ENCODE assay signal across 17 cellular contexts in genomic region chr7:96034940-96035727, GRCh38.
DNase-seq lines count a peak whose midpoint lies in the region; ATAC-seq and TF ChIP-seq lines count a peak whose summit lies in the region.
"Had no signal": no experiment of that assay in that cellular context is flagged by ENCODE, and none has a peak within 500 bp of the region (broad histone marks: within the 10 kb centered on the region; RNA-seq: fewer than 3 reads in every experiment).

No MANE protein-coding gene starts in this region.

- DNase-seq in DMS 273 (lab: John Stamatoyannopoulos, UW; ENCODE audit: unreplicated experiment) (peak; percentile 91), NCI-H146 treated with DMSO at 0.1 percent for 48 hours (lab: John Stamatoyannopoulos, UW; ENCODE audit: unreplicated experiment) (peak; percentile 96), NCI-H446 (lab: John Stamatoyannopoulos, UW) (peak; percentile 40 to 77), fibroblast of the aortic adventitia (ENCODE audit: low read depth) (peak; percentile 36), NCI-H82 (lab: John Stamatoyannopoulos, UW) (no peak), NCI-H524 treated with DMSO at 0.1 percent for 48 hours (lab: John Stamatoyannopoulos, UW) (no peak)
- DNase-seq in activated CD4-positive, alpha-beta T cell treated with anti-CD3 and anti-CD28 coated beads, Interleukin-2, amount 50 U/mL, for 4 hours, result no peak
- DNase-seq: activated B cell treated with CpG ODN at 0.5 μM for 24 hours; CD8-positive, alpha-beta T cell; lower lobe of right lung; naive thymus-derived CD4-positive, alpha-beta T cell; NCI-H2227 treated with DMSO at 0.1 percent for 48 hours; stimulated activated CD4-positive, alpha-beta T cell treated with anti-CD3 and anti-CD28 coated beads, Interleukin-4, amount 100 ng/mL, for 1 hour; tibial artery had no signal

- ATAC-seq in HG03095 (IDR thresholded peaks at IDR 0.05; ENCODE audit: unreplicated experiment), result no peak
- ATAC-seq: CD8-positive, alpha-beta T cell; lower lobe of right lung; naive thymus-derived CD4-positive, alpha-beta T cell; Panc1 had no signal

- TF ChIP-seq CTCF in fibroblast of the aortic adventitia (IDR thresholded peaks at IDR 0.05; ENCODE audit: insufficient read depth, low read length), result no peak

- no peak overlapping the region for H3K4me3 ChIP-seq in fibroblast of the aortic adventitia (ENCODE audit: low read depth, low read length)
- H3K4me3 ChIP-seq: dorsolateral prefrontal cortex, lower lobe of right lung, tibial artery had no signal

Comparison
In these comparisons a context has a peak if more than half of its experiments do, and no peak if none do; other contexts are left out.
1. DNase-seq: peak in DMS 273 (single experiment), NCI-H146 treated with DMSO at 0.1 percent for 48 hours (single experiment), NCI-H446 (2 of 2) and fibroblast of the aortic adventitia (single experiment); none in NCI-H82 (single experiment), activated CD4-positive, alpha-beta T cell treated with anti-CD3 and anti-CD28 coated beads, Interleukin-2, amount 50 U/mL, for 4 hours (0 of 2) and NCI-H524 treated with DMSO at 0.1 percent for 48 hours (single experiment).